In the genomic region with DNA sequence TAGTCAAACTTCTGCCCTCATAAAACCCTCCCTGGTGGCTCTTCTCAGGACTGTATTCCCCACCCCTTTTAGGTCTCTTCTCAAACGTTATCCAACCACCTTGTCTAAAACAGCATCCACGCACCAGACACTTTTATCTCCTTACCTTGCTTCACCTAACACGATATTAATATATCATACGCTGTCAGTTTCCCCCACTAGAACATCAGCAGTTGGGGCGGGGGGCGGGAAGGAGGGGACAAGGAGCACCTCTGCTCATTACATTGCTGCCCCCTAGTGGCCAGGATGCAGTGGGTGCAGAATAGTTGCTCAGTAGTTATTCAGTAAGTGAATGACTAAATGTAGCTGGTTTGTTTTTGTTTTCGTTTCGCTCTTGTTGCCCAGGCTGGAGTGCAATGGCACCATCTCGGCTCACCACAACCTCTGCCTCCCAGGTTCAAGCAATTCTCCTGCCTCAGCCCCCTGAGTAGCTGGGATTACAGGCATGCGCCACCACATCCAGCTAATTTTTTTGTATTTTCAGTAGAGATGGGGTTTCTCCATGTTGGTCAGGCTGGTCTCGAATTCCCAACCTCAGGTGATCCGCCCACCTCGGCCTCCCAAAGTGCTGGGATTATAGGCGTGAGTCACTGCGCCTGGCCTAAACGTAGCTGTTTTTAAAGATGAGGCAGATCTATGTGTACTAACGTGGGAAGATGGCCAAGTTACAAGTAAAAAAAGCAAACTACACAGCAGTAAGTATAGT, we compare ENCODE assay signal across 8 cellular contexts. TPM values are rescaled to one million over a fixed set of nuclear protein-coding genes. Genes with fewer than 3 reads are reported as not detected.
DNase-seq lines count a peak whose midpoint lies in the region; ATAC-seq and TF ChIP-seq lines count a peak whose summit lies in the region.
"Not testable (repeated sequence)": the region's sequence is repeated elsewhere in the genome, so short reads cannot be mapped to it uniquely, and the experiment has no call there.

No MANE protein-coding gene starts in this region.

- H3K4me3 ChIP-seq in HUES48 (ENCODE audit: low read depth, low read length); body of pancreas; right atrium auricular region: not testable (repeated sequence)

- TF ChIP-seq CTCF in body of pancreas (IDR thresholded peaks at IDR 0.05) (peak; percentile 56 to 83 (median 66)), right atrium auricular region (IDR thresholded peaks at IDR 0.05) (peak; percentile 91 to 94)

- H3K27me3 ChIP-seq in HUES48 (ENCODE audit: control insufficient read depth, insufficient read depth, low read length); body of pancreas; right atrium auricular region: not testable (repeated sequence)

- ATAC-seq in body of pancreas = peak; percentile 71

- DNase-seq in DMS79 treated with DMSO at 0.1 percent for 48 hours (lab: John Stamatoyannopoulos, UW) (peak; percentile 18), NCI-H748 (lab: John Stamatoyannopoulos, UW; ENCODE audit: unreplicated experiment) (peak; percentile 78), body of pancreas (peak; percentile 43 to 63 (median 53)), right atrium auricular region (ENCODE audit: low spot score) (peak; percentile 64), posterior cingulate gyrus (peak in 8 of 10 donors; percentile 48 to 92 (median 63)), substantia nigra (lab: John Stamatoyannopoulos, UW) (peak in 35 of 49 donors; percentile 0 to 78 (median 31))
- DNase-seq in activated CD4-positive, alpha-beta T cell treated with anti-CD3 and anti-CD28 coated beads for 1 hour = peak; percentile 45

- TF ChIP-seq POLR2A in body of pancreas (IDR thresholded peaks at IDR 0.05) = not testable (repeated sequence)

- not testable (repeated sequence) for H3K9ac ChIP-seq in HUES48 (ENCODE audit: low read depth, low read length)

- peaks cover 12% of the 10 kb centered on the region for H3K4me1 ChIP-seq in HUES48 (ENCODE audit: control insufficient read depth, insufficient read depth, low read length)
- not testable (repeated sequence) for H3K4me1 ChIP-seq in body of pancreas
- H3K4me1 ChIP-seq in right atrium auricular region = peaks cover 0 to 18% of the 10 kb centered on the region in 2 donors

- H3K9me3 ChIP-seq in HUES48 (ENCODE audit: control insufficient read depth, insufficient read depth, low read length); body of pancreas; right atrium auricular region: not testable (repeated sequence)

- H3K27ac ChIP-seq in HUES48 (ENCODE audit: low read depth, low read length) = peak overlapping the region; percentile 62
- not testable (repeated sequence) for H3K27ac ChIP-seq in body of pancreas; right atrium auricular region; substantia nigra (ENCODE audit: low read depth, low read length, poor library complexity, severe bottlenecking)

- H3K36me3 ChIP-seq in HUES48 (ENCODE audit: control insufficient read depth, insufficient read depth, low read length) = peaks cover 25% of the 10 kb centered on the region
- not testable (repeated sequence) for H3K36me3 ChIP-seq in body of pancreas (replicated peaks in 1 of 2; ENCODE audit: insufficient read depth in 1 of 2, low read depth in 2 of 2); right atrium auricular region

- intact Hi-C loops in body of pancreas (cut with DNase I); posterior cingulate gyrus (cut with DNase I): not testable (repeated sequence)

- WGBS in body of pancreas, 2 donors = 31 to 35% methylated on average over 17 of the region's 17 CpGs

RNA-seq across cellular contexts. Expression of a gene that starts 35.2 kb away (rescaled TPM):
- total RNA-seq in body of pancreas = 1 to 10 TPM; 2.1 to 5.9 TPM
- total RNA-seq in right atrium auricular region = 10 to 100 TPM in 1 of 2 donors, 1 to 10 TPM in 1; 8.1 to 17.1 TPM

RNA-seq across cellular contexts. Expression of a gene that starts 40.8 kb away (rescaled TPM):
- under 1 TPM in 1 of 2 donors, not detected in 1; 0.26 TPM for total RNA-seq in body of pancreas
- 100 to 1,000 TPM in 1 of 2 donors, 10 to 100 TPM in 1; 81.4 to 223 TPM for total RNA-seq in right atrium auricular region

RNA-seq across cellular contexts. Expression of a gene that starts 41.2 kb away (rescaled TPM):
- 10 to 100 TPM in 1 of 2 donors, 1 to 10 TPM in 1; 8.6 to 14.2 TPM for total RNA-seq in body of pancreas
- 10 to 100 TPM in 1 of 2 donors, 1 to 10 TPM in 1; 8.1 to 13.6 TPM for total RNA-seq in right atrium auricular region

Comparison
In these comparisons a context has a peak if more than half of its experiments do, and no peak if none do; other contexts are left out.
1. DNase-seq: peak in every context shown above with its lines; median percentile 78 in NCI-H748; 64 in right atrium auricular region; 63 in posterior cingulate gyrus; 53 in body of pancreas; 45 in activated CD4-positive, alpha-beta T cell treated with anti-CD3 and anti-CD28 coated beads for 1 hour; 31 in substantia nigra; 18 in DMS79 treated with DMSO at 0.1 percent for 48 hours.
2. RNA of a gene that starts 40.8 kb away (total RNA-seq): 81.4 to 223 TPM in right atrium auricular region; 0.26 TPM in body of pancreas; every median in the first group is over 10 times any median in the second.